ENCODE assay signal across 18 cellular contexts in genomic region chr1:109787211-109787844, GRCh38. TPM values are rescaled to one million over a fixed set of nuclear protein-coding genes. Genes with fewer than 3 reads are reported as not detected.
A peak's percentile ranks its signal among the peaks of the same experiment; 100 is the strongest.
DNase-seq lines count a peak whose midpoint lies in the region; ATAC-seq, FAIRE-seq and TF ChIP-seq lines count a peak whose summit lies in the region.
"Had no signal": no experiment of that assay in that cellular context is flagged by ENCODE, and none has a peak within 500 bp of the region (broad histone marks: within the 10 kb centered on the region; RNA-seq: fewer than 3 reads in every experiment).

No MANE protein-coding gene starts in this region.

- H3K36me3 ChIP-seq in astrocyte (ENCODE audit: insufficient read depth, low read length) (no peaks in the 10 kb centered on the region), tibial artery (no peaks in the 10 kb centered on the region)
- no peaks in the 10 kb centered on the region for H3K36me3 ChIP-seq in CD4-positive, alpha-beta memory T cell (ENCODE audit: insufficient read depth, low read length)
- H3K36me3 ChIP-seq: pancreas had no signal

- CTCF ChIA-PET in CD4-positive, alpha-beta memory T cell (lab: Charles Lee; ENCODE audit: partially characterized antibody): interaction anchor here (0.8 to 27.8 kb wide), 4 partner anchors 12 to 195 kb away, joined by 4 to 864 read pairs (median 79); partner anchors contain the start of gene AHCYL1

- H3K27ac ChIP-seq in astrocyte (ENCODE audit: low read depth, low read length) (no peak overlapping the region), tibial artery (no peak overlapping the region)
- H3K27ac ChIP-seq in CD4-positive, alpha-beta memory T cell (ENCODE audit: low read depth, low read length): no peak overlapping the region
- H3K27ac ChIP-seq: pancreas had no signal

- H3K4me3 ChIP-seq in astrocyte (ENCODE audit: insufficient read depth, low read depth, low read length) (no peak overlapping the region), tibial artery (no peak overlapping the region)
- H3K4me3 ChIP-seq in CD4-positive, alpha-beta memory T cell (ENCODE audit: low read length in 2 of 2): no peak overlapping the region
- H3K4me3 ChIP-seq: pancreas had no signal

- H3K9me3 ChIP-seq in astrocyte (ENCODE audit: insufficient read depth, low read depth, low read length) (no peaks in the 10 kb centered on the region), tibial artery (no peaks in the 10 kb centered on the region)
- no peaks in the 10 kb centered on the region for H3K9me3 ChIP-seq in CD4-positive, alpha-beta memory T cell (ENCODE audit: control insufficient read depth in 1 of 2, low read length in 2 of 2)
- H3K9me3 ChIP-seq: pancreas had no signal

- no peaks in the 10 kb centered on the region for H3K9me3 Mint-ChIP-seq in activated naive CD8-positive, alpha-beta T cell treated with anti-CD3 and anti-CD28 coated beads, Interleukin-2, amount 10 ng/mL, durations not matched to agents 7 days and 5 days
- H3K9me3 Mint-ChIP-seq in activated naive CD8-positive, alpha-beta T cell treated with anti-CD3 and anti-CD28 coated beads for 36 hours: no peaks in the 10 kb centered on the region
- H3K9me3 Mint-ChIP-seq in astrocyte (ENCODE audit: unreplicated experiment): peaks cover 2% of the 10 kb centered on the region
- H3K9me3 Mint-ChIP-seq in CD4-positive, alpha-beta memory T cell: no peaks in the 10 kb centered on the region
- H3K9me3 Mint-ChIP-seq: activated naive CD4-positive, alpha-beta T cell treated with anti-CD3 and anti-CD28 coated beads for 36 hours had no signal

- H3K27me3 ChIP-seq in astrocyte (ENCODE audit: insufficient read depth, low read length): no peaks in the 10 kb centered on the region
- H3K27me3 ChIP-seq in tibial artery: no peaks in the 10 kb centered on the region
- H3K27me3 ChIP-seq in CD4-positive, alpha-beta memory T cell (ENCODE audit: insufficient read depth, low read length): no peaks in the 10 kb centered on the region
- H3K27me3 ChIP-seq: pancreas had no signal

- POLR2A ChIA-PET in activated naive CD8-positive, alpha-beta T cell treated with anti-CD3 and anti-CD28 coated beads, Interleukin-2, amount 10 ng/mL, durations not matched to agents 7 days and 5 days (lab: Charles Lee): interaction anchor here (1.1 to 1.8 kb wide), 3 partner anchors 10 to 18 kb away, joined by 3 to 6 read pairs (median 5); no protein-coding TSS in a partner anchor
- POLR2A ChIA-PET in CD4-positive, alpha-beta memory T cell (lab: Charles Lee; ENCODE audit: partially characterized antibody): interaction anchor here (1.0 to 2.4 kb wide), 5 partner anchors 10 to 247 kb away, joined by 3 to 18 read pairs (median 4); partner anchors contain the start of genes AHCYL1 and STRIP1

- no peaks in the 10 kb centered on the region for H3K27me3 Mint-ChIP-seq in activated naive CD8-positive, alpha-beta T cell treated with anti-CD3 and anti-CD28 coated beads, Interleukin-2, amount 10 ng/mL, durations not matched to agents 7 days and 5 days
- no peaks in the 10 kb centered on the region for H3K27me3 Mint-ChIP-seq in activated naive CD8-positive, alpha-beta T cell treated with anti-CD3 and anti-CD28 coated beads for 36 hours
- H3K27me3 Mint-ChIP-seq in astrocyte (ENCODE audit: low read depth, unreplicated experiment): peaks cover 20% of the 10 kb centered on the region
- no peaks in the 10 kb centered on the region for H3K27me3 Mint-ChIP-seq in CD4-positive, alpha-beta memory T cell

- no peak for ATAC-seq in activated naive CD8-positive, alpha-beta T cell treated with anti-CD3 and anti-CD28 coated beads, Interleukin-2, amount 10 ng/mL, durations not matched to agents 7 days and 5 days (ENCODE audit: low read depth)
- ATAC-seq: activated CD8-positive, alpha-beta T cell treated with anti-CD3 and anti-CD28 coated beads, Interleukin-2, amount 10 ng/mL, durations not matched to agents 7 days and 5 days had no signal

- no peaks in the 10 kb centered on the region for H4K20me1 ChIP-seq in astrocyte (ENCODE audit: insufficient read depth, low read length)

- TF ChIP-seq CTCF in astrocyte (IDR thresholded peaks at IDR 0.05; ENCODE audit: insufficient read depth, low read depth, low read length): no peak
- TF ChIP-seq CTCF in tibial artery (IDR thresholded peaks at IDR 0.05): no peak

- no peak overlapping the region for H3K9ac ChIP-seq in astrocyte (ENCODE audit: low read length)

- no peaks in the 10 kb centered on the region for H3K36me3 Mint-ChIP-seq in activated naive CD8-positive, alpha-beta T cell treated with anti-CD3 and anti-CD28 coated beads, Interleukin-2, amount 10 ng/mL, durations not matched to agents 7 days and 5 days
- no peaks in the 10 kb centered on the region for H3K36me3 Mint-ChIP-seq in activated naive CD8-positive, alpha-beta T cell treated with anti-CD3 and anti-CD28 coated beads for 36 hours
- H3K36me3 Mint-ChIP-seq in astrocyte (ENCODE audit: low read depth, unreplicated experiment): no peaks in the 10 kb centered on the region
- no peaks in the 10 kb centered on the region for H3K36me3 Mint-ChIP-seq in CD4-positive, alpha-beta memory T cell

- H3K4me1 ChIP-seq in astrocyte (ENCODE audit: insufficient read depth, low read length) (peaks cover 22% of the 10 kb centered on the region), tibial artery (peaks cover 0 to 71% (median 49%) of the 10 kb centered on the region in 4 donors)
- H3K4me1 ChIP-seq in CD4-positive, alpha-beta memory T cell (ENCODE audit: insufficient read depth, low read length): peaks cover 52% of the 10 kb centered on the region

- peak; percentile 24 for DNase-seq in activated naive CD8-positive, alpha-beta T cell treated with anti-CD3 and anti-CD28 coated beads, Interleukin-2, amount 10 ng/mL, durations not matched to agents 7 days and 5 days
- DNase-seq in activated naive CD8-positive, alpha-beta T cell treated with anti-CD3 and anti-CD28 coated beads for 36 hours: no peak
- DNase-seq in astrocyte (ENCODE audit: low read depth) (peak; percentile 27), kidney tubule cell (ENCODE audit: low spot score) (peak; percentile 84), tibial artery (peak; percentile 12 to 31), NCI-H2029 (lab: John Stamatoyannopoulos, UW) (no peak), HUDEP-2 (lab: John Stamatoyannopoulos, UW; ENCODE audit: unreplicated experiment in 76 of 76) (no peak)
- DNase-seq in CD4-positive, alpha-beta memory T cell: no peak
- DNase-seq: activated CD8-positive, alpha-beta T cell treated with anti-CD3 and anti-CD28 coated beads, Interleukin-2, amount 10 ng/mL, durations not matched to agents 7 days and 5 days; DMS 273 treated with DMSO at 0.1 percent for 48 hours; mesendoderm; NCI-H526; stimulated activated CD8-positive, alpha-beta memory T cell treated with anti-CD3 and anti-CD28 coated beads, Interleukin-4, amount 100 ng/mL, for 48 hours; T1000 had no signal

- intact Hi-C loops in tibial artery (cut with DNase I; ENCODE audit: low total_unique reads): no loop called here
- intact Hi-C loops in CD4-positive, alpha-beta memory T cell (cut with micrococcal nuclease): no loop called here

- no peak overlapping the region for H3K4me2 ChIP-seq in astrocyte (ENCODE audit: low read length)

- H3K4me3 Mint-ChIP-seq in activated naive CD8-positive, alpha-beta T cell treated with anti-CD3 and anti-CD28 coated beads, Interleukin-2, amount 10 ng/mL, durations not matched to agents 7 days and 5 days: no peak overlapping the region
- H3K4me3 Mint-ChIP-seq in activated naive CD8-positive, alpha-beta T cell treated with anti-CD3 and anti-CD28 coated beads for 36 hours: no peak overlapping the region
- no peak overlapping the region for H3K4me3 Mint-ChIP-seq in astrocyte (ENCODE audit: unreplicated experiment)
- no peak overlapping the region for H3K4me3 Mint-ChIP-seq in CD4-positive, alpha-beta memory T cell
- H3K4me3 Mint-ChIP-seq: activated CD8-positive, alpha-beta T cell treated with anti-CD3 and anti-CD28 coated beads, Interleukin-2, amount 10 ng/mL, durations not matched to agents 7 days and 5 days; activated naive CD4-positive, alpha-beta T cell treated with anti-CD3 and anti-CD28 coated beads for 36 hours had no signal

- H3K4me1 Mint-ChIP-seq in activated naive CD8-positive, alpha-beta T cell treated with anti-CD3 and anti-CD28 coated beads, Interleukin-2, amount 10 ng/mL, durations not matched to agents 7 days and 5 days: peaks cover 34% of the 10 kb centered on the region
- peaks cover 32% of the 10 kb centered on the region for H3K4me1 Mint-ChIP-seq in activated naive CD8-positive, alpha-beta T cell treated with anti-CD3 and anti-CD28 coated beads for 36 hours
- H3K4me1 Mint-ChIP-seq in astrocyte (ENCODE audit: low read depth, unreplicated experiment): peaks cover 35% of the 10 kb centered on the region
- peaks cover 27 to 66% (median 51%) of the 10 kb centered on the region in 4 donors for H3K4me1 Mint-ChIP-seq in CD4-positive, alpha-beta memory T cell

- FAIRE-seq in astrocyte (lab: Jason Lieb, UNC): no peak
- FAIRE-seq: colon, pancreas, urothelium cell line had no signal

- H3K27ac Mint-ChIP-seq in activated naive CD8-positive, alpha-beta T cell treated with anti-CD3 and anti-CD28 coated beads, Interleukin-2, amount 10 ng/mL, durations not matched to agents 7 days and 5 days: no peak overlapping the region
- no peak overlapping the region for H3K27ac Mint-ChIP-seq in activated naive CD8-positive, alpha-beta T cell treated with anti-CD3 and anti-CD28 coated beads for 36 hours
- H3K27ac Mint-ChIP-seq in astrocyte (ENCODE audit: unreplicated experiment): no peak overlapping the region
- peak overlapping the region in 2 of 7 donors; percentile 38 to 41 for H3K27ac Mint-ChIP-seq in CD4-positive, alpha-beta memory T cell
- H3K27ac Mint-ChIP-seq: activated CD8-positive, alpha-beta T cell treated with anti-CD3 and anti-CD28 coated beads, Interleukin-2, amount 10 ng/mL, durations not matched to agents 7 days and 5 days; activated naive CD4-positive, alpha-beta T cell treated with anti-CD3 and anti-CD28 coated beads for 36 hours had no signal

- H3K79me2 ChIP-seq in astrocyte (ENCODE audit: insufficient read depth, low read length): no peaks in the 10 kb centered on the region

- no peak overlapping the region for H2AFZ ChIP-seq in astrocyte (ENCODE audit: low read depth, low read length)

RNA-seq across cellular contexts. Expression of gene EPS8L3, which starts 23.6 kb away (rescaled TPM):
- not detected for total RNA-seq in activated naive CD8-positive, alpha-beta T cell treated with anti-CD3 and anti-CD28 coated beads, Interleukin-2, amount 10 ng/mL, durations not matched to agents 7 days and 5 days
- not detected for total RNA-seq in activated naive CD8-positive, alpha-beta T cell treated with anti-CD3 and anti-CD28 coated beads for 36 hours
- not detected in 2 replicates for total RNA-seq in astrocyte
- not detected for total RNA-seq in CD4-positive, alpha-beta memory T cell
- polyA plus RNA-seq in CD4-positive, alpha-beta memory T cell: not detected
- total RNA-seq: activated CD8-positive, alpha-beta T cell treated with anti-CD3 and anti-CD28 coated beads, Interleukin-2, amount 10 ng/mL, durations not matched to agents 7 days and 5 days; activated naive CD4-positive, alpha-beta T cell treated with anti-CD3 and anti-CD28 coated beads for 36 hours had no signal

RNA-seq across cellular contexts. Expression of gene GSTM3, which starts 46.5 kb away (rescaled TPM):
- 1 to 10 TPM; 5.0 TPM for total RNA-seq in activated naive CD8-positive, alpha-beta T cell treated with anti-CD3 and anti-CD28 coated beads, Interleukin-2, amount 10 ng/mL, durations not matched to agents 7 days and 5 days
- total RNA-seq in activated naive CD8-positive, alpha-beta T cell treated with anti-CD3 and anti-CD28 coated beads for 36 hours: 10 to 100 TPM; 21.4 to 25.4 TPM
- 25.4 and 26.1 TPM in 2 replicates for total RNA-seq in astrocyte
- total RNA-seq in CD4-positive, alpha-beta memory T cell: 1 to 10 TPM; 1.2 TPM
- 10 to 100 TPM; 25.7 to 44.3 TPM for polyA plus RNA-seq in CD4-positive, alpha-beta memory T cell

Comparison
In these comparisons a context has a peak if more than half of its experiments do, and no peak if none do; other contexts are left out.
1. DNase-seq: peak in activated naive CD8-positive, alpha-beta T cell treated with anti-CD3 and anti-CD28 coated beads, Interleukin-2, amount 10 ng/mL, durations not matched to agents 7 days and 5 days (single experiment), astrocyte (single experiment), kidney tubule cell (single experiment) and tibial artery (2 of 2); none in activated naive CD8-positive, alpha-beta T cell treated with anti-CD3 and anti-CD28 coated beads for 36 hours (single experiment), NCI-H2029 (single experiment), CD4-positive, alpha-beta memory T cell (0 of 5) and HUDEP-2 (0 of 76).